In the genomic region with DNA sequence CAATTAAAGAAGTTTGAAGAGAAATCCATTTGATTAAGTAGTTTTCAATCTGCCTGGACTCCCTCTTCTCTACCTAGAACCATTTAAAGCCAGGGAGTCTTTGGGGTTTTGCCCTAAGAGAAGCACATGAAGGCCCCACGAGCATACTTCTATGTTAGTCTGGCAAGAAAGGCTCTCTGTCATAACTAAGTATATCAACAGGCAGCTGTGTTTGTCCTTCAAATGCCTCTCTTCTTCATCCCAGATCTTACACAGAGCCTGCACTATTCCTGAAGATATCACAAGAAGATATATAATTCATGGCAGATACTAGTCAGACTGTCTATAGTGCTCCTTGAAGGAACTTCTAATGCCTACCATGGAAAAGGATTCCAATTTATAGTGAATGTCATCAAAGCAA, we compare ENCODE assay signal across 21 cellular contexts.
DNase-seq lines count a peak whose midpoint lies in the region; TF ChIP-seq lines count a peak whose summit lies in the region.
"Had no signal": no experiment of that assay in that cellular context is flagged by ENCODE, and none has a peak within 500 bp of the region (broad histone marks: within the 10 kb centered on the region; RNA-seq: fewer than 3 reads in every experiment).

No MANE protein-coding gene starts in this region.

- no peaks in the 10 kb centered on the region for H3K27me3 Mint-ChIP-seq in Calu3 (ENCODE audit: unreplicated experiment)

- peak overlapping the region; percentile 94 for H2BK12ac ChIP-seq in trophoblast cell (ENCODE audit: low read length)

- H2BK5ac ChIP-seq in trophoblast cell (ENCODE audit: low read depth, low read length, poor library complexity): peak overlapping the region; percentile 76

- intact Hi-C loops in OCI-LY7 (cut with micrococcal nuclease; ENCODE audit: unreplicated experiment): loop anchor here (5.0 kb wide), 1 partner anchor 336 kb away; no protein-coding TSS in a partner anchor
- intact Hi-C loops in Calu3 (cut with micrococcal nuclease; ENCODE audit: unreplicated experiment): loop anchor here (5.0 to 10.0 kb wide), 3 partner anchors 206 to 562 kb away; partner anchors contain the start of gene PRDM5

- TF ChIP-seq CTCF in OCI-LY7 (conservative IDR thresholded peaks at IDR 0.05; ENCODE audit: low read length) (no peak), Calu3 (IDR thresholded peaks at IDR 0.05; ENCODE audit: unreplicated experiment) (no peak)

- no peaks in the 10 kb centered on the region for H3K79me2 ChIP-seq in OCI-LY7 (ENCODE audit: insufficient read depth, low read depth, low read length)
- no peaks in the 10 kb centered on the region for H3K79me2 ChIP-seq in trophoblast cell (ENCODE audit: control insufficient read depth, insufficient read depth, low read length, poor library complexity)

- H3K27ac ChIP-seq in OCI-LY7 (ENCODE audit: low read depth, low read length, poor library complexity, severe bottlenecking): no peak overlapping the region
- no peak overlapping the region for H3K27ac ChIP-seq in trophoblast cell (ENCODE audit: low read depth, low read length)
- H3K27ac ChIP-seq: BLaER1 had no signal

- H4K20me1 ChIP-seq in OCI-LY7 (ENCODE audit: insufficient read depth, low read length): no peaks in the 10 kb centered on the region
- H4K20me1 ChIP-seq: BLaER1 had no signal

- no peak overlapping the region for H4K8ac ChIP-seq in trophoblast cell (ENCODE audit: low read depth, low read length)

- H2AFZ ChIP-seq in OCI-LY7 (ENCODE audit: low read length): peak overlapping the region; percentile 46; the same call in 1 of the 2 replicates
- H2AFZ ChIP-seq in trophoblast cell (ENCODE audit: insufficient read depth, low read length, poor library complexity): no peak overlapping the region

- H3K79me1 ChIP-seq in trophoblast cell (ENCODE audit: low read length): peaks cover 23% of the 10 kb centered on the region

- DNase-seq in OCI-LY7 (ENCODE audit: low spot score): no peak
- DNase-seq in foreskin melanocyte: peak; percentile 32
- DNase-seq in trophoblast cell: no peak
- no peak for DNase-seq in NAMALWA (ENCODE audit: low spot score)
- no peak for DNase-seq in ureter (ENCODE audit: low spot score)
- no peak for DNase-seq in Calu3
- no peak for DNase-seq in MG63
- DNase-seq: 8988T; ACHN; BE2C; C1 segment of cervical spinal cord; CD4-positive, alpha-beta memory T cell; CD4-positive, CD25-positive, alpha-beta regulatory T cell; CD8-positive, alpha-beta memory T cell; COR-L47; DND-41; EL; GDM1 had no signal

- H3K4ac ChIP-seq in trophoblast cell (ENCODE audit: low read depth, low read length): peak overlapping the region; percentile 83

- peak overlapping the region; percentile 83 for H2AK5ac ChIP-seq in trophoblast cell (ENCODE audit: low read length)

- no CpG with 5 or more reads among the region's 1 CpG for WGBS in trophoblast cell (ENCODE audit: extremely low coverage, insufficient coverage, insufficient read length)

- no peaks in the 10 kb centered on the region for H3K9me2 ChIP-seq in OCI-LY7 (ENCODE audit: insufficient read depth, low read length)

- H4K12ac ChIP-seq in trophoblast cell (ENCODE audit: low read depth, low read length): no peak overlapping the region

- peak overlapping the region; percentile 79 for H3K14ac ChIP-seq in trophoblast cell (ENCODE audit: low read length)

- H3K27me3 ChIP-seq in trophoblast cell (ENCODE audit: insufficient read depth, low read length) (no peaks in the 10 kb centered on the region), MG63 (no peaks in the 10 kb centered on the region)
- H3K27me3 ChIP-seq: BE2C, BLaER1 had no signal

- H3K36me3 Mint-ChIP-seq in Calu3 (ENCODE audit: insufficient read depth, unreplicated experiment): no peaks in the 10 kb centered on the region
- H3K36me3 Mint-ChIP-seq: CD14-positive monocyte; CD4-positive, alpha-beta memory T cell; CD4-positive, CD25-positive, alpha-beta regulatory T cell; CD8-positive, alpha-beta memory T cell had no signal

- no peak overlapping the region for H3K23ac ChIP-seq in trophoblast cell (ENCODE audit: low read length)

- H3K18ac ChIP-seq in trophoblast cell (ENCODE audit: low read length): no peak overlapping the region

- H4K91ac ChIP-seq in trophoblast cell (ENCODE audit: low read depth, low read length): peak overlapping the region; percentile 85

- CTCF ChIA-PET in OCI-LY7 (lab: Charles Lee; ENCODE audit: unreplicated experiment) (interaction anchor here (1.0 to 2.1 kb wide), 2 partner anchors 33 to 154 kb away, joined by 4 to 7 read pairs; no protein-coding TSS in a partner anchor), Calu3 (lab: Charles Lee) (no interaction called here)

- peak overlapping the region; percentile 95 for H2BK120ac ChIP-seq in trophoblast cell (ENCODE audit: insufficient read depth, low read length, poor library complexity)

- no peaks in the 10 kb centered on the region for H3K4me1 Mint-ChIP-seq in Calu3 (ENCODE audit: low read depth, unreplicated experiment)
- H3K4me1 Mint-ChIP-seq: CD14-positive monocyte; CD4-positive, alpha-beta memory T cell; CD4-positive, CD25-positive, alpha-beta regulatory T cell; CD8-positive, alpha-beta memory T cell had no signal

- H3K9ac ChIP-seq in trophoblast cell (ENCODE audit: low read length): no peak overlapping the region
- H3K9ac ChIP-seq: BLaER1 had no signal

- H3K4me3 Mint-ChIP-seq in Calu3 (ENCODE audit: low read depth, unreplicated experiment): no peak overlapping the region
- H3K4me3 Mint-ChIP-seq: CD14-positive monocyte; CD4-positive, alpha-beta memory T cell; CD4-positive, CD25-positive, alpha-beta regulatory T cell; CD8-positive, alpha-beta memory T cell had no signal

- no peak overlapping the region for H3K27ac Mint-ChIP-seq in Calu3 (ENCODE audit: unreplicated experiment)
- H3K27ac Mint-ChIP-seq: CD14-positive monocyte; CD4-positive, alpha-beta memory T cell; CD4-positive, CD25-positive, alpha-beta regulatory T cell; CD8-positive, alpha-beta memory T cell had no signal

- no TSS peak for BruUV-seq in OCI-LY7 (replicated peaks; lab: Mats Ljungman, UMichigan)
- BruUV-seq in Calu3 (replicated peaks; lab: Mats Ljungman, UMichigan): no TSS peak

- H3K4me1 ChIP-seq in OCI-LY7 (ENCODE audit: insufficient read depth, low read length, poor library complexity, severe bottlenecking) (peaks cover 37% of the 10 kb centered on the region), trophoblast cell (ENCODE audit: control insufficient read depth in 1 of 2, insufficient read depth in 2 of 2, low read length in 2 of 2) (peaks cover 0 to 6% of the 10 kb centered on the region in 2 experiments)
- H3K4me1 ChIP-seq: BE2C, BLaER1 had no signal

- H3K36me3 ChIP-seq in OCI-LY7 (ENCODE audit: insufficient read depth, low read length) (no peaks in the 10 kb centered on the region), trophoblast cell (ENCODE audit: control insufficient read depth in 1 of 2, insufficient read depth in 2 of 2, low read length in 2 of 2) (no peaks in the 10 kb centered on the region), MG63 (no peaks in the 10 kb centered on the region)
- H3K36me3 ChIP-seq: BE2C, BLaER1 had no signal

- H3K9me3 ChIP-seq in OCI-LY7 (ENCODE audit: low read length) (no peaks in the 10 kb centered on the region), trophoblast cell (ENCODE audit: insufficient read depth, low read depth, low read length) (no peaks in the 10 kb centered on the region), MG63 (no peaks in the 10 kb centered on the region)
- H3K9me3 ChIP-seq: BE2C, BLaER1 had no signal

- H3K4me2 ChIP-seq in OCI-LY7 (ENCODE audit: low read length) (no peak overlapping the region), trophoblast cell (ENCODE audit: low read length) (no peak overlapping the region)
- H3K4me2 ChIP-seq: BLaER1 had no signal

- POLR2A ChIA-PET in OCI-LY7 (lab: Charles Lee): interaction anchor here (1.7 kb wide), 1 partner anchor 49 kb away, joined by 7 read pairs; no protein-coding TSS in a partner anchor

- H3K4me3 ChIP-seq in OCI-LY7 (ENCODE audit: low read depth, low read length, poor library complexity, severe bottlenecking) (no peak overlapping the region), trophoblast cell (ENCODE audit: low read depth, low read length) (no peak overlapping the region), MG63 (no peak overlapping the region)
- H3K4me3 ChIP-seq: BLaER1, GM12878 had no signal

- no peaks in the 10 kb centered on the region for H3K9me3 Mint-ChIP-seq in Calu3 (ENCODE audit: low read depth, unreplicated experiment)
- H3K9me3 Mint-ChIP-seq: CD4-positive, alpha-beta memory T cell; CD8-positive, alpha-beta memory T cell had no signal
